In the genomic region with DNA sequence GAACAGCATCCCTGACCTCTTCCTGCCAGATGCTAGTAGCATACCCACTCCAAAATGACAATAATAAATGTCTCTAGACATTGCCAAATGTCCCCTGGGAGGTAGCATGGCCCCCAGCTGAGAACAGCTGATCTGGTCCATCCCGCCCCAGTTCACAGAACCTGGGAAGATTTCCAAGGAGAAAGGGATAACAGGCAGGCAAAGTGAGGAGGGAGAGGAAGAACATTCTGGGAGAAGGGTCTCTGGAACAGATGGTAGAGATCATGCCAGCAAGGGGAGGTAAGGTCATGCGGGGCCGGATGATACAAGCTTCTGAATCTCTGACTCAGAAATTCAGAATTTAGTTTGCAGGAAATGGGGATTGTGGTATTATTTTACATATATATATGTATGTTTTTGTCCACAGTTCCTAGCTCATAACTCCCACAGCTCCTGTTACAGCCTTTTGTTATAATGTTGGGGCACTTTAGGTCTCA, we compare ENCODE assay signal across 13 cellular contexts.
DNase-seq lines count a peak whose midpoint lies in the region; ATAC-seq, FAIRE-seq and TF ChIP-seq lines count a peak whose summit lies in the region.
"Had no signal": no experiment of that assay in that cellular context is flagged by ENCODE, and none has a peak within 500 bp of the region (broad histone marks: within the 10 kb centered on the region; RNA-seq: fewer than 3 reads in every experiment).

No MANE protein-coding gene starts in this region.

- H3K27ac Mint-ChIP-seq in astrocyte (ENCODE audit: unreplicated experiment) = peak overlapping the region; percentile 80

- H3K4me3 Mint-ChIP-seq in astrocyte (ENCODE audit: unreplicated experiment) = no peak overlapping the region
- H3K4me3 Mint-ChIP-seq: central memory CD8-positive, alpha-beta T cell; stimulated activated naive B cell treated with anti-CD40 and anti-IgM and Interleukin-4, amounts not matched to agents 10 μg/mL and 1 μg/mL and 100 μg/mL, for 72 hours had no signal

- no peaks in the 10 kb centered on the region for H3K36me3 ChIP-seq in astrocyte (ENCODE audit: insufficient read depth, low read length)

- H3K9me3 ChIP-seq in astrocyte (ENCODE audit: insufficient read depth, low read depth, low read length) = no peaks in the 10 kb centered on the region

- peak overlapping the region; percentile 62 for H3K4me2 ChIP-seq in astrocyte (ENCODE audit: low read length)

- no peaks in the 10 kb centered on the region for H3K27me3 Mint-ChIP-seq in astrocyte (ENCODE audit: low read depth, unreplicated experiment)
- H3K27me3 Mint-ChIP-seq: central memory CD8-positive, alpha-beta T cell; stimulated activated naive B cell treated with anti-CD40 and anti-IgM and Interleukin-4, amounts not matched to agents 10 μg/mL and 1 μg/mL and 100 μg/mL, for 72 hours had no signal

- no peak for TF ChIP-seq CTCF in astrocyte (IDR thresholded peaks at IDR 0.05; ENCODE audit: insufficient read depth, low read depth, low read length)

- FAIRE-seq in astrocyte (lab: Jason Lieb, UNC) = no peak
- FAIRE-seq: D721Med had no signal

- no peaks in the 10 kb centered on the region for H3K27me3 ChIP-seq in astrocyte (ENCODE audit: insufficient read depth, low read length)

- peak; percentile 37 for DNase-seq in Daoy (ENCODE audit: low read depth)
- peak; percentile 84 for DNase-seq in HT1080 (ENCODE audit: low read depth)
- DNase-seq in astrocyte (ENCODE audit: low read depth) = peak; percentile 44
- peak; percentile 78 for DNase-seq in iris pigment epithelial cell (ENCODE audit: low read depth)
- DNase-seq in left lobe of liver (ENCODE audit: low spot score) = no peak
- DNase-seq in HK-2 (ENCODE audit: unreplicated experiment) = no peak
- DNase-seq: foreskin melanocyte; left cardiac atrium; OCI-M1; stimulated activated naive B cell treated with anti-CD40 and anti-IgM and Interleukin-4, amounts not matched to agents 10 μg/mL and 1 μg/mL and 100 μg/mL, for 72 hours had no signal

- peaks cover 3% of the 10 kb centered on the region for H4K20me1 ChIP-seq in astrocyte (ENCODE audit: insufficient read depth, low read length)

- H3K27ac ChIP-seq in astrocyte (ENCODE audit: low read depth, low read length) = peak overlapping the region; percentile 43

- peaks cover 15% of the 10 kb centered on the region for H3K4me1 Mint-ChIP-seq in astrocyte (ENCODE audit: low read depth, unreplicated experiment)

- H3K9me3 Mint-ChIP-seq in astrocyte (ENCODE audit: unreplicated experiment) = no peaks in the 10 kb centered on the region
- H3K9me3 Mint-ChIP-seq: central memory CD8-positive, alpha-beta T cell; stimulated activated naive B cell treated with anti-CD40 and anti-IgM and Interleukin-4, amounts not matched to agents 10 μg/mL and 1 μg/mL and 100 μg/mL, for 72 hours had no signal

- H3K79me2 ChIP-seq in astrocyte (ENCODE audit: insufficient read depth, low read length) = no peaks in the 10 kb centered on the region

- no peak overlapping the region for H2AFZ ChIP-seq in astrocyte (ENCODE audit: low read depth, low read length)

- no peak overlapping the region for H3K4me3 ChIP-seq in astrocyte (ENCODE audit: insufficient read depth, low read depth, low read length)

- no peak overlapping the region for H3K9ac ChIP-seq in astrocyte (ENCODE audit: low read length)

- H3K4me1 ChIP-seq in astrocyte (ENCODE audit: insufficient read depth, low read length) = peaks cover 16% of the 10 kb centered on the region

- no peaks in the 10 kb centered on the region for H3K36me3 Mint-ChIP-seq in astrocyte (ENCODE audit: low read depth, unreplicated experiment)

- no peak for ATAC-seq in left lobe of liver
- no peak for ATAC-seq in GM21526 (IDR thresholded peaks at IDR 0.05; ENCODE audit: low FRiP score, unreplicated experiment)
- ATAC-seq: left cardiac atrium; stimulated activated naive B cell treated with anti-CD40 and anti-IgM and Interleukin-4, amounts not matched to agents 10 μg/mL and 1 μg/mL and 100 μg/mL, for 72 hours had no signal

Comparison
In these comparisons a context has a peak if more than half of its experiments do, and no peak if none do; other contexts are left out.
1. DNase-seq: peak in Daoy (single experiment), HT1080 (single experiment), astrocyte (single experiment) and iris pigment epithelial cell (single experiment); none in left lobe of liver (single experiment) and HK-2 (single experiment).